Comparison of ENCODE assay signal across 8 cellular contexts in the genomic region with DNA sequence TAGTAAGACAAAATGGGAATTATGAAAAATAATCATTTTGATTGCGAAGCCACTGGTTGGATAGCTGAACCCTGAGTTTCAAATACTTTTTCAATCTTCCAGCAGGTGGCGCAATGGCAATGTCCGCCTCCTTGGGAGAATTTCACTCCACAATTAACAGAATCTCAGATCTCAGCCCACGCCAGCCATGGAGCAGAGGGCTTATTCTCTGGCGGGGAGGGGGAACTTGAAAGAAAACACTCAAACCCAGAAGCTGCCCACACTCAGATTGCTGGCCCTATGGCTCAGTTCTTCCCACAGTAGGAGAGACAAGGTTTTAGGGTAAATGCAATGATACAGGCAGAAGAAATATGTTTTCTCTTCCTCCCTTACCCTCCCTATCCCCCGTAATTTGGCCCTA. TPM values are rescaled to one million over a fixed set of nuclear protein-coding genes. Genes with fewer than 3 reads are reported as not detected.
DNase-seq lines count a peak whose midpoint lies in the region; ATAC-seq and TF ChIP-seq lines count a peak whose summit lies in the region.

No MANE protein-coding gene starts in this region.

- H3K36me3 ChIP-seq in effector memory CD4-positive, alpha-beta T cell (ENCODE audit: control insufficient read depth, insufficient read depth, low read length), result no peaks in the 10 kb centered on the region

- H3K27me3 Mint-ChIP-seq in activated CD8-positive, alpha-beta T cell treated with anti-CD3 and anti-CD28 coated beads for 36 hours, result peaks cover 19% of the 10 kb centered on the region

- no peaks in the 10 kb centered on the region for H3K4me1 ChIP-seq in effector memory CD4-positive, alpha-beta T cell (ENCODE audit: control insufficient read depth, insufficient read depth, low read length, poor library complexity, severe bottlenecking)

- POLR2A ChIA-PET in activated CD8-positive, alpha-beta T cell treated with anti-CD3 and anti-CD28 coated beads for 36 hours (lab: Charles Lee), result no interaction called here

- peak; percentile 64 for ATAC-seq in GM21786 (IDR thresholded peaks at IDR 0.05; ENCODE audit: unreplicated experiment)
- ATAC-seq in activated CD8-positive, alpha-beta T cell treated with anti-CD3 and anti-CD28 coated beads for 36 hours, result no peak
- ATAC-seq in HG02885 (IDR thresholded peaks at IDR 0.05; ENCODE audit: poor library complexity, unreplicated experiment), result no peak

- no peaks in the 10 kb centered on the region for H3K9me3 ChIP-seq in effector memory CD4-positive, alpha-beta T cell (ENCODE audit: control insufficient read depth, low read length)

- no peak overlapping the region for H3K27ac ChIP-seq in effector memory CD4-positive, alpha-beta T cell (ENCODE audit: insufficient read depth, low read length, poor library complexity, severe bottlenecking)

- DNase-seq in CMK (ENCODE audit: low read depth), result peak; percentile 20
- DNase-seq in NCI-H2227 treated with DMSO at 0.1 percent for 48 hours (lab: John Stamatoyannopoulos, UW), result peak; percentile 20
- peak; percentile 61 for DNase-seq in activated CD8-positive, alpha-beta T cell treated with anti-CD3 and anti-CD28 coated beads for 36 hours
- DNase-seq in effector memory CD4-positive, alpha-beta T cell, result peak in 2 of 3 donors; percentile 1 to 24
- peak; percentile 56 for DNase-seq in middle frontal gyrus (ENCODE audit: extremely low spot score, low spot score)
- DNase-seq in stimulated activated CD8-positive, alpha-beta memory T cell treated with anti-CD3 and anti-CD28 coated beads, Interleukin-4, amount 100 ng/mL, for 4 hours (ENCODE audit: low read depth in 2 of 2, low spot score in 1 of 2), result peak; percentile 16 to 32

- no peaks in the 10 kb centered on the region for H3K36me3 Mint-ChIP-seq in activated CD8-positive, alpha-beta T cell treated with anti-CD3 and anti-CD28 coated beads for 36 hours (ENCODE audit: low read depth)

- CTCF ChIA-PET in activated CD8-positive, alpha-beta T cell treated with anti-CD3 and anti-CD28 coated beads for 36 hours (lab: Charles Lee), result interaction anchor here (0.6 to 8.8 kb wide), 36 partner anchors 9 to 819 kb away, joined by 3 to 201 read pairs (median 4); no protein-coding TSS in a partner anchor

- no peaks in the 10 kb centered on the region for H3K27me3 ChIP-seq in effector memory CD4-positive, alpha-beta T cell (replicated peaks; ENCODE audit: control insufficient read depth, insufficient read depth, low read length, poor library complexity, severe bottlenecking)

- H3K4me1 Mint-ChIP-seq in activated CD8-positive, alpha-beta T cell treated with anti-CD3 and anti-CD28 coated beads for 36 hours (ENCODE audit: low read depth), result no peaks in the 10 kb centered on the region

- no peak overlapping the region for H3K27ac Mint-ChIP-seq in activated CD8-positive, alpha-beta T cell treated with anti-CD3 and anti-CD28 coated beads for 36 hours

- H3K4me3 ChIP-seq in effector memory CD4-positive, alpha-beta T cell (ENCODE audit: insufficient read depth, low read depth, low read length, poor library complexity, severe bottlenecking), result no peak overlapping the region

- H3K9me3 Mint-ChIP-seq in activated CD8-positive, alpha-beta T cell treated with anti-CD3 and anti-CD28 coated beads for 36 hours, result no peaks in the 10 kb centered on the region

- TF ChIP-seq CTCF in activated CD8-positive, alpha-beta T cell treated with anti-CD3 and anti-CD28 coated beads for 36 hours (IDR thresholded peaks at IDR 0.05), result peak; percentile 63

- H3K4me3 Mint-ChIP-seq in activated CD8-positive, alpha-beta T cell treated with anti-CD3 and anti-CD28 coated beads for 36 hours, result no peak overlapping the region

- intact Hi-C loops in activated CD8-positive, alpha-beta T cell treated with anti-CD3 and anti-CD28 coated beads for 36 hours (cut with micrococcal nuclease), result loop anchor here (1.0 to 5.0 kb wide), 2 partner anchors 124 to 245 kb away; no protein-coding TSS in a partner anchor

RNA-seq across cellular contexts. Expression of gene RCN1, which starts 38.7 kb away (rescaled TPM):
- total RNA-seq in activated CD8-positive, alpha-beta T cell treated with anti-CD3 and anti-CD28 coated beads for 36 hours, result 10 to 100 TPM; 26.2 to 27.7 TPM
